10 cellular contexts compared by ENCODE assay signal in genomic region chr19:13018037-13018914, GRCh38. TPM values are rescaled to one million over a fixed set of nuclear protein-coding genes. Genes with fewer than 3 reads are reported as not detected.
DNase-seq lines count a peak whose midpoint lies in the region; ATAC-seq, FAIRE-seq and TF ChIP-seq lines count a peak whose summit lies in the region.
"Had no signal": no experiment of that assay in that cellular context is flagged by ENCODE, and none has a peak within 500 bp of the region (broad histone marks: within the 10 kb centered on the region; RNA-seq: fewer than 3 reads in every experiment).

No MANE protein-coding gene starts in this region.

- no peak for TF ChIP-seq EP300 in suprapubic skin (IDR thresholded peaks at IDR 0.05)

- H3K4me1 ChIP-seq in IMR-90 (ENCODE audit: control insufficient read depth, insufficient read depth, low read length) (peaks cover 48% of the 10 kb centered on the region), kidney (ENCODE audit: control insufficient read depth in 1 of 2, insufficient read depth in 1 of 2, low read depth in 1 of 2, low read length in 2 of 2) (peaks cover 0 to 10% of the 10 kb centered on the region in 2 donors), suprapubic skin (peaks cover 94% of the 10 kb centered on the region)

- TF ChIP-seq POLR2A in IMR-90 (IDR thresholded peaks at IDR 0.05; ENCODE audit: low read depth, low read length) = no peak
- no peak for TF ChIP-seq POLR2A in suprapubic skin (IDR thresholded peaks at IDR 0.05)

- peak overlapping the region; percentile 88 for H4K5ac ChIP-seq in IMR-90 (ENCODE audit: low read depth, low read length)

- intact Hi-C loops in IMR-90 (cut with micrococcal nuclease) = no loop called here
- intact Hi-C loops in kidney (cut with DNase I) = no loop called here

- FAIRE-seq in kidney (lab: Jason Lieb, UNC) = no peak

- no peak overlapping the region for H3K4me3 Mint-ChIP-seq in effector memory CD8-positive, alpha-beta T cell
- H3K4me3 Mint-ChIP-seq: activated naive CD8-positive, alpha-beta T cell had no signal

- H3K56ac ChIP-seq in IMR-90 (ENCODE audit: extremely low read depth, insufficient read depth, low read length) = 0 out of 2 replicates have a peak overlapping the region, but pooled peaks have one; percentile 1

- peak overlapping the region; percentile 34; the same call in 1 of the 2 replicates for H3K14ac ChIP-seq in IMR-90 (replicated peaks; ENCODE audit: low read depth, low read length)

- H2AK5ac ChIP-seq in IMR-90 (ENCODE audit: low read depth, low read length) = peak overlapping the region; percentile 89

- no peak for TF ChIP-seq RAD21 in IMR-90 (IDR thresholded peaks at IDR 0.05; ENCODE audit: low read length)

- peak overlapping the region; percentile 36; the same call in 1 of the 2 replicates for H3K18ac ChIP-seq in IMR-90 (ENCODE audit: low read depth, low read length)

- peaks cover 38 to 79% of the 10 kb centered on the region in 2 donors for H3K27me3 Mint-ChIP-seq in effector memory CD8-positive, alpha-beta T cell

- CTCF ChIA-PET in IMR-90 (lab: Yijun Ruan, JAX) = interaction anchor here (1.7 kb wide), 1 partner anchor 41 kb away, joined by 4 read pairs; no protein-coding TSS in a partner anchor

- no peak overlapping the region for H3K27ac Mint-ChIP-seq in effector memory CD8-positive, alpha-beta T cell
- H3K27ac Mint-ChIP-seq: activated naive CD8-positive, alpha-beta T cell had no signal

- H3K4me3 ChIP-seq in IMR-90 (ENCODE audit: insufficient read depth, low read depth, low read length) (no peak overlapping the region), kidney (ENCODE audit: low read length in 2 of 2) (no peak overlapping the region), suprapubic skin (peak overlapping the region; percentile 36)

- H3K36me3 Mint-ChIP-seq in effector memory CD8-positive, alpha-beta T cell (ENCODE audit: insufficient read depth) = peaks cover 3% of the 10 kb centered on the region
- H3K36me3 Mint-ChIP-seq: activated naive CD8-positive, alpha-beta T cell had no signal

- no peaks in the 10 kb centered on the region for H3K9me3 Mint-ChIP-seq in effector memory CD8-positive, alpha-beta T cell

- WGBS in IMR-90 (ENCODE audit: extremely low coverage in 2 of 2, insufficient read length in 1 of 2), 2 experiments = 22% methylated on average over 7 of the region's 21 CpGs; no CpG with 5 or more reads in 1 of the 2 experiments
- 27% methylated on average over 16 of the region's 21 CpGs for WGBS in suprapubic skin

- peaks cover 15 to 16% of the 10 kb centered on the region in 2 donors for H3K4me1 Mint-ChIP-seq in effector memory CD8-positive, alpha-beta T cell (ENCODE audit: low read depth in 2 of 2)

- H2AK9ac ChIP-seq in IMR-90 (replicated peaks; ENCODE audit: low read depth, low read length, poor library complexity) = peak overlapping the region; percentile 61

- H3K9ac ChIP-seq in IMR-90 (ENCODE audit: low read depth, low read length) (peak overlapping the region; percentile 31), kidney (ENCODE audit: low read length in 2 of 2) (peak overlapping the region in 1 of 2 donors; percentile 6)

- H3K9me1 ChIP-seq in IMR-90 (ENCODE audit: insufficient read depth, low read length) = peaks cover 15% of the 10 kb centered on the region; the same call in 1 of the 2 replicates

- H4K91ac ChIP-seq in IMR-90 (ENCODE audit: insufficient read depth, low read depth, low read length) = peak overlapping the region; percentile 30

- peaks cover 39 to 77% of the 10 kb centered on the region in 2 experiments for H3K79me1 ChIP-seq in IMR-90 (ENCODE audit: low read depth in 1 of 2, low read length in 2 of 2)

- TF ChIP-seq CTCF in IMR-90 (conservative IDR thresholded peaks at IDR 0.05; ENCODE audit: low read depth, low read length) (no peak), kidney (IDR thresholded peaks at IDR 0.05; ENCODE audit: borderline replicate concordance, extremely low read depth, insufficient read depth) (no peak), suprapubic skin (IDR thresholded peaks at IDR 0.05) (no peak)

- H2AFZ ChIP-seq in IMR-90 (replicated peaks; ENCODE audit: low read length, poor library complexity) = peak overlapping the region; percentile 69

- no TSS peak for BruUV-seq in IMR-90 (replicated peaks; lab: Mats Ljungman, UMichigan)

- no peak overlapping the region for H2BK5ac ChIP-seq in IMR-90 (ENCODE audit: low read depth, low read length, poor library complexity, severe bottlenecking)

- dilution Hi-C loops in IMR-90 (cut with HindIII; ENCODE audit: low sequenced_read_pairs, unreplicated experiment) = no loop called here

- peak overlapping the region; percentile 64 to 85 for H4K8ac ChIP-seq in IMR-90 (ENCODE audit: low read depth in 2 of 2, low read length in 2 of 2)

- peak overlapping the region; percentile 26 for H3K4me2 ChIP-seq in IMR-90 (ENCODE audit: low read depth, low read length)

- H3K23ac ChIP-seq in IMR-90 (ENCODE audit: low read depth, low read length) = peak overlapping the region; percentile 57

- peaks cover 6% of the 10 kb centered on the region; the same call in 1 of the 2 replicates for H4K20me1 ChIP-seq in IMR-90 (ENCODE audit: insufficient read depth, low read length)

- no peaks in the 10 kb centered on the region for H3K36me3 ChIP-seq in IMR-90 (ENCODE audit: control insufficient read depth, insufficient read depth, low read length)
- no peaks in the 10 kb centered on the region for H3K36me3 ChIP-seq in kidney (ENCODE audit: control insufficient read depth in 1 of 2, insufficient read depth in 2 of 2, low read length in 2 of 2)
- no peaks in the 10 kb centered on the region for H3K36me3 ChIP-seq in suprapubic skin

- no peak for ATAC-seq in IMR-90 (ENCODE audit: low read depth)
- ATAC-seq in effector memory CD8-positive, alpha-beta T cell (replicated peaks) = no peak

- in situ Hi-C loops in IMR-90 (cut with MboI; ENCODE audit: low sequenced_read_pairs) = no loop called here

- H3K27me3 ChIP-seq in IMR-90 (ENCODE audit: control insufficient read depth, insufficient read depth, low read length) (no peaks in the 10 kb centered on the region), suprapubic skin (no peaks in the 10 kb centered on the region)

- DNase-seq in IMR-90 = peak; percentile 35
- peak in 46 of 61 donors; percentile 19 to 83 (median 46) for DNase-seq in caudate nucleus (lab: John Stamatoyannopoulos, UW)
- DNase-seq in kidney = peak; percentile 69
- peak in 1 of 2 donors; percentile 80 for DNase-seq in suprapubic skin (ENCODE audit: low spot score in 2 of 2)
- no peak for DNase-seq in activated gamma-delta T cell treated with Interleukin-2 at 50 U/mL for 16 hours
- DNase-seq in activated effector memory CD4-positive, alpha-beta T cell treated with anti-CD3 and anti-CD28 coated beads, Interleukin-2, amount 50 U/mL, for 16 hours = no peak
- DNase-seq in cortex of kidney (lab: John Stamatoyannopoulos, UW) = no peak
- no peak for DNase-seq in effector memory CD8-positive, alpha-beta T cell
- DNase-seq: stimulated activated CD4-positive, alpha-beta T cell treated with anti-CD3 and anti-CD28 coated beads, Interleukin-15, amount 100 ng/mL, for 24 hours had no signal

- peak overlapping the region; percentile 80 for H3K27ac ChIP-seq in IMR-90 (ENCODE audit: insufficient read depth, low read length)
- H3K27ac ChIP-seq in caudate nucleus (ENCODE audit: low read depth, low read length) = peak overlapping the region; percentile 86
- peak overlapping the region; percentile 23 to 25 for H3K27ac ChIP-seq in kidney (ENCODE audit: low read depth in 2 of 2, low read length in 2 of 2)
- H3K27ac ChIP-seq in suprapubic skin = peak overlapping the region; percentile 97

- H3K9me3 ChIP-seq in IMR-90 (ENCODE audit: control insufficient read depth, insufficient read depth, low read length) (no peaks in the 10 kb centered on the region), kidney (ENCODE audit: control insufficient read depth in 1 of 2, low read length in 2 of 2) (no peaks in the 10 kb centered on the region), suprapubic skin (no peaks in the 10 kb centered on the region)

- peak overlapping the region; percentile 76 for H3K4ac ChIP-seq in IMR-90 (ENCODE audit: low read depth, low read length)

- no peak overlapping the region; the same call in 1 of the 2 replicates for H2BK20ac ChIP-seq in IMR-90 (ENCODE audit: low read depth, low read length)

- peak overlapping the region; percentile 45 for H2BK120ac ChIP-seq in IMR-90 (ENCODE audit: low read depth, low read length)

- peak overlapping the region; percentile 30; the same call in 1 of the 3 replicates for H2BK15ac ChIP-seq in IMR-90 (ENCODE audit: low read depth, low read length)

- POLR2A ChIA-PET in IMR-90 (lab: Charles Lee; ENCODE audit: unreplicated experiment) = no interaction called here

TF ChIP-seq in IMR-90, 13 proteins besides CTCF, POLR2A, EP300 and RAD21 (continues in another document):
- TF ChIP-seq RCOR1 (IDR thresholded peaks at IDR 0.05; ENCODE audit: insufficient replicate concordance, low read length) (no peak), BHLHE40 (IDR thresholded peaks at IDR 0.05; ENCODE audit: low read depth, low read length) (no peak), CEBPB (IDR thresholded peaks at IDR 0.05; ENCODE audit: low read depth, low read length) (no peak), MAFK (IDR thresholded peaks at IDR 0.05; ENCODE audit: low read depth, low read length) (no peak)
- TF ChIP-seq, protein P1, sequence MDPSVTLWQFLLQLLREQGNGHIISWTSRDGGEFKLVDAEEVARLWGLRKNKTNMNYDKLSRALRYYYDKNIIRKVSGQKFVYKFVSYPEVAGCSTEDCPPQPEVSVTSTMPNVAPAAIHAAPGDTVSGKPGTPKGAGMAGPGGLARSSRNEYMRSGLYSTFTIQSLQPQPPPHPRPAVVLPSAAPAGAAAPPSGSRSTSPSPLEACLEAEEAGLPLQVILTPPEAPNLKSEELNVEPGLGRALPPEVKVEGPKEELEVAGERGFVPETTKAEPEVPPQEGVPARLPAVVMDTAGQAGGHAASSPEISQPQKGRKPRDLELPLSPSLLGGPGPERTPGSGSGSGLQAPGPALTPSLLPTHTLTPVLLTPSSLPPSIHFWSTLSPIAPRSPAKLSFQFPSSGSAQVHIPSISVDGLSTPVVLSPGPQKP (IDR thresholded peaks at IDR 0.05; ENCODE audit: borderline replicate concordance, low read depth, low read length) = no peak

RNA-seq across cellular contexts. Expression of gene NFIX, which starts 23.0 kb away (rescaled TPM):
- total RNA-seq in IMR-90 (2012; rRNA removed) (10.0 and 10.2 TPM in 2 replicates), kidney (65.0 TPM), suprapubic skin (100 to 1,000 TPM; 126 to 223 (median 176) TPM)
- polyA plus RNA-seq in IMR-90 (2012; rRNA removed) (46.9 and 47.7 TPM in 2 replicates), kidney (ENCODE audit: insufficient read depth, low read depth, low replicate concordance) (4.3 TPM)
- 34.3 and 53.4 TPM in 2 replicates for polyA plus RNA-seq in IMR-90 (2012; cell fraction: cytosol; rRNA removed)
- polyA plus RNA-seq in IMR-90 (2012; cell fraction: nucleus; rRNA removed; ENCODE audit: low replicate concordance) = 34.8 and 48.3 TPM in 2 replicates

RNA-seq across cellular contexts. Expression of gene DAND5, which starts 48.9 kb away (rescaled TPM):
- not detected in 2 replicates for total RNA-seq in IMR-90 (2012; rRNA removed)
- 0.03 TPM in 1 of 2 replicates, not detected in the other for polyA plus RNA-seq in IMR-90 (2012; rRNA removed)
- polyA plus RNA-seq in IMR-90 (2012; cell fraction: cytosol; rRNA removed) = 0.03 TPM in 1 of 2 replicates, not detected in the other
- polyA plus RNA-seq in IMR-90 (2012; cell fraction: nucleus; rRNA removed; ENCODE audit: low replicate concordance) = 0.07 TPM in 1 of 2 replicates, not detected in the other
- not detected for total RNA-seq in kidney
- not detected for polyA plus RNA-seq in kidney (ENCODE audit: insufficient read depth, low read depth, low replicate concordance)
- total RNA-seq in suprapubic skin = not detected

Comparison
In these comparisons a context has a peak if more than half of its experiments do, and no peak if none do; other contexts are left out.
1. DNase-seq: peak in IMR-90 (single experiment), caudate nucleus (46 of 61) and kidney (single experiment); none in activated gamma-delta T cell treated with Interleukin-2 at 50 U/mL for 16 hours (single experiment), activated effector memory CD4-positive, alpha-beta T cell treated with anti-CD3 and anti-CD28 coated beads, Interleukin-2, amount 50 U/mL, for 16 hours (single experiment), cortex of kidney (single experiment) and effector memory CD8-positive, alpha-beta T cell (0 of 3).
2. H3K27ac ChIP-seq: peak in every context shown above with its lines; median percentile 97 in suprapubic skin; 86 in caudate nucleus; 80 in IMR-90; 24 in kidney.